9 cellular contexts compared by ENCODE assay signal in the genomic region with DNA sequence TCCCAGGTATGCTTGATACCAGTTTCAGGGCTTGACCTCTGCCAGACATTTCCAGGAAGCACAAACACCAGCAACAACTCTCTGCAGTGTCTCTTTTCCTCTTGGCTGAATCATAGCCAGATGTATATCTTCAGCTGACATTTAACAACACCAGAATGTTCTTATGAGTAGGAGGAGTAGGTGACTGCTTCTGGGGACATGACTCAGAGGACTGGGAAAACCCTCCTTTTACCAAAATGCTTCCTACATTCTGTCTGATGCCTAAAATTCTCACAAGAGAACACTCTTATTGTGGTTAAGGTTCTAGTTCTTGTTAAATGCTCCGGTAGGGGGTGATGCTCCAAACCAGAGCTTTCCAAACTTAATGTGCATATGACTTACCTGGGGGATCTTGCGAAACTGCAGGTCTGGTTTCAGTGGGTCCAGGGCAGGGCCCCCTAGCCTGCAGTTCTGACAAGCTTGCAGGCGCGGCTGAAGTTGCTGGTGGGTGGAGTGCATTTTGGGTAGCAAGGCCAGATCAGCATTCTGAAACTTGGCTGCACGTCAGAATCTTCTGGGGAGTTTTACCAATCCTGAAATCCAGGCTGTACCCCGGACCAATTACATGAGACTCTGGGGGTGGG.
DNase-seq lines count a peak whose midpoint lies in the region; ATAC-seq and TF ChIP-seq lines count a peak whose summit lies in the region.
"Had no signal": no experiment of that assay in that cellular context is flagged by ENCODE, and none has a peak within 500 bp of the region (broad histone marks: within the 10 kb centered on the region; RNA-seq: fewer than 3 reads in every experiment).

No MANE protein-coding gene starts in this region.

- H2AFZ ChIP-seq in mammary epithelial cell (ENCODE audit: low read depth, low read length): no peak overlapping the region

- H3K27me3 Mint-ChIP-seq in HFFc6 (ENCODE audit: insufficient read depth) (no peaks in the 10 kb centered on the region), Caco-2 (ENCODE audit: insufficient read depth, unreplicated experiment) (no peaks in the 10 kb centered on the region)

- POLR2A ChIA-PET in Caco-2 (lab: Charles Lee): no interaction called here

- H3K4me1 Mint-ChIP-seq in HFFc6 (ENCODE audit: low read depth) (no peaks in the 10 kb centered on the region), Caco-2 (ENCODE audit: low read depth, unreplicated experiment) (peaks cover 2% of the 10 kb centered on the region)

- intact Hi-C loops in mammary epithelial cell (cut with micrococcal nuclease): no loop called here
- intact Hi-C loops in Caco-2 (cut with micrococcal nuclease; ENCODE audit: unreplicated experiment): loop anchor here (2.0 kb wide), 1 partner anchor 65 kb away; no protein-coding TSS in a partner anchor

- in situ Hi-C loops in GM13976 (cut with MboI; ENCODE audit: low sequenced_read_pairs, unreplicated experiment) (no loop called here), mammary epithelial cell (cut with MboI; ENCODE audit: low sequenced_read_pairs in 2 of 2) (no loop called here)

- no peak overlapping the region for H3K27ac ChIP-seq in mammary epithelial cell (ENCODE audit: insufficient read depth, low read depth, low read length)
- H3K27ac ChIP-seq: tibial nerve had no signal

- H3K36me3 Mint-ChIP-seq in HFFc6 (ENCODE audit: low read depth) (no peaks in the 10 kb centered on the region), Caco-2 (ENCODE audit: insufficient read depth, unreplicated experiment) (no peaks in the 10 kb centered on the region)

- dilution Hi-C loops in mammary epithelial cell (cut with HindIII; ENCODE audit: low sequenced_read_pairs): no loop called here

- BruUV-seq in mammary epithelial cell (replicated peaks; lab: Mats Ljungman, UMichigan): no TSS peak
- no TSS peak for BruUV-seq in Caco-2 (replicated peaks; lab: Mats Ljungman, UMichigan)

- ATAC-seq in HG03025 (IDR thresholded peaks at IDR 0.05; ENCODE audit: low FRiP score, unreplicated experiment): peak; percentile 56
- ATAC-seq in GM21423 (IDR thresholded peaks at IDR 0.05; ENCODE audit: unreplicated experiment): no peak
- no peak for ATAC-seq in GM21576 (IDR thresholded peaks at IDR 0.05; ENCODE audit: unreplicated experiment)

- H3K79me2 ChIP-seq in mammary epithelial cell (ENCODE audit: insufficient read depth, low read length): no peaks in the 10 kb centered on the region

- CTCF ChIA-PET in mammary epithelial cell (lab: Charles Lee; ENCODE audit: low non-redundant PET): no interaction called here
- CTCF ChIA-PET in Caco-2 (lab: Charles Lee): no interaction called here

- H3K27me3 ChIP-seq in mammary epithelial cell (ENCODE audit: insufficient read depth, low read length): no peaks in the 10 kb centered on the region
- no peaks in the 10 kb centered on the region for H3K27me3 ChIP-seq in Caco-2 (replicated peaks; ENCODE audit: control insufficient read depth, insufficient read depth, low read length)
- H3K27me3 ChIP-seq: tibial nerve had no signal

- H3K27ac Mint-ChIP-seq in HFFc6 (no peak overlapping the region), Caco-2 (ENCODE audit: unreplicated experiment) (no peak overlapping the region)

- H3K9ac ChIP-seq in mammary epithelial cell (ENCODE audit: insufficient read depth, low read length): no peak overlapping the region

- no peak overlapping the region for H3K4me3 ChIP-seq in mammary epithelial cell (replicated peaks in 1 of 3; ENCODE audit: insufficient read depth in 1 of 3, low read depth in 2 of 3, low read length in 3 of 3)
- H3K4me3 ChIP-seq in Caco-2 (ENCODE audit: low read depth, low read length): no peak overlapping the region
- H3K4me3 ChIP-seq: tibial nerve had no signal

- no peaks in the 10 kb centered on the region for H3K9me3 ChIP-seq in mammary epithelial cell (replicated peaks; ENCODE audit: insufficient read depth, low read length)
- no peaks in the 10 kb centered on the region for H3K9me3 ChIP-seq in Caco-2
- H3K9me3 ChIP-seq: tibial nerve had no signal

- TF ChIP-seq CTCF in GM13976 (IDR thresholded peaks at IDR 0.05; ENCODE audit: borderline replicate concordance, control extremely low read depth, extremely low read depth, insufficient read depth, missing control alignments) (no peak), mammary epithelial cell (conservative IDR thresholded peaks at IDR 0.05 in 1 of 2, IDR thresholded peaks at IDR 0.05 in 1 of 2; ENCODE audit: extremely low read depth in 1 of 2, insufficient read depth in 1 of 2, low read depth in 1 of 2, low read length in 2 of 2) (no peak), HFFc6 (IDR thresholded peaks at IDR 0.05) (no peak), Caco-2 (IDR thresholded peaks at IDR 0.05; ENCODE audit: insufficient read depth in 1 of 2, low read depth in 1 of 2, low read length in 1 of 2, severe bottlenecking in 1 of 2, unreplicated experiment in 1 of 2) (no peak)

- no peak overlapping the region for H3K4me3 Mint-ChIP-seq in HFFc6
- no peak overlapping the region for H3K4me3 Mint-ChIP-seq in Caco-2 (ENCODE audit: unreplicated experiment)

- H3K9me3 Mint-ChIP-seq in HFFc6: no peaks in the 10 kb centered on the region; the same call in 1 of the 2 replicates
- peaks cover 3% of the 10 kb centered on the region for H3K9me3 Mint-ChIP-seq in Caco-2 (ENCODE audit: unreplicated experiment)

- 51% methylated on average over 6 of the region's 6 CpGs for WGBS in mammary epithelial cell (ENCODE audit: low coverage, missing lambda C conversion rate)

- H3K4me1 ChIP-seq in mammary epithelial cell (ENCODE audit: insufficient read depth, low read length) (no peaks in the 10 kb centered on the region), Caco-2 (peaks cover 20% of the 10 kb centered on the region)
- H3K4me1 ChIP-seq: tibial nerve had no signal

- H3K36me3 ChIP-seq in mammary epithelial cell (ENCODE audit: insufficient read depth, low read length) (no peaks in the 10 kb centered on the region), Caco-2 (ENCODE audit: control insufficient read depth, insufficient read depth, low read length) (no peaks in the 10 kb centered on the region)
- H3K36me3 ChIP-seq: tibial nerve had no signal

- H3K4me2 ChIP-seq in mammary epithelial cell (ENCODE audit: insufficient read depth, low read depth, low read length): no peak overlapping the region

- DNase-seq in GM13976 (ENCODE audit: low spot score) (peak; percentile 3), mammary epithelial cell (peak; percentile 69), HFFc6 (no peak), Caco-2 (no peak)
- peak; percentile 38 to 40 for DNase-seq in stimulated activated CD4-positive, alpha-beta T cell treated with anti-CD3 and anti-CD28 coated beads, Interleukin-15, amount 100 ng/mL, for 48 hours (ENCODE audit: low read depth in 2 of 2)

- no peaks in the 10 kb centered on the region for H4K20me1 ChIP-seq in mammary epithelial cell (ENCODE audit: insufficient read depth, low read length)

Comparison
In these comparisons a context has a peak if more than half of its experiments do, and no peak if none do; other contexts are left out.
1. DNase-seq: peak in GM13976 (single experiment), mammary epithelial cell (single experiment) and stimulated activated CD4-positive, alpha-beta T cell treated with anti-CD3 and anti-CD28 coated beads, Interleukin-15, amount 100 ng/mL, for 48 hours (2 of 2); none in HFFc6 (single experiment) and Caco-2 (0 of 2).